Comparison of ENCODE assay signal across 23 cellular contexts in genomic region chr6:133549252-133549925, GRCh38.
A peak's percentile ranks its signal among the peaks of the same experiment; 100 is the strongest.
DNase-seq lines count a peak whose midpoint lies in the region; ATAC-seq, FAIRE-seq and TF ChIP-seq lines count a peak whose summit lies in the region.
"Had no signal": no experiment of that assay in that cellular context is flagged by ENCODE, and none has a peak within 500 bp of the region (broad histone marks: within the 10 kb centered on the region; RNA-seq: fewer than 3 reads in every experiment).

No MANE protein-coding gene starts in this region.

- no peak overlapping the region for H3K18ac ChIP-seq in neuronal stem cell (ENCODE audit: low read length)

- no peak overlapping the region for H2BK120ac ChIP-seq in neuronal stem cell (ENCODE audit: low read depth, low read length)

- DNase-seq in ELF-1 (ENCODE audit: low read depth, low spot score) (peak; percentile 64), NCI-H1417 (lab: John Stamatoyannopoulos, UW) (peak; percentile 23 to 97 (median 81)), astrocyte (ENCODE audit: low read depth) (no peak), neuronal stem cell (ENCODE audit: low spot score) (peak; percentile 94), NCI-H526 (lab: John Stamatoyannopoulos, UW) (no peak), kidney glomerular epithelial cell (lab: John Stamatoyannopoulos, UW) (no peak)
- DNase-seq: activated CD4-positive, alpha-beta T cell treated with anti-CD3 and anti-CD28 coated beads, Interleukin-2, amount 10 ng/mL, durations not matched to agents 7 days and 5 days; activated naive CD8-positive, alpha-beta T cell treated with anti-CD3 and anti-CD28 coated beads, Interleukin-2, amount 10 ng/mL, durations not matched to agents 7 days and 5 days; DMS 273 treated with DMSO at 0.1 percent for 48 hours; foreskin melanocyte; NCI-H345; spleen; stimulated activated CD4-positive, alpha-beta T cell treated with anti-CD3 and anti-CD28 coated beads, Interleukin-4, amount 100 ng/mL, for 1 hour; stimulated activated naive CD4-positive, alpha-beta T cell; T-helper 17 cell; testis had no signal

- no peak overlapping the region for H3K4me2 ChIP-seq in astrocyte (ENCODE audit: low read length)
- peak overlapping the region; percentile 43 for H3K4me2 ChIP-seq in neuronal stem cell (ENCODE audit: insufficient read depth, low read length, poor library complexity, severe bottlenecking)
- H3K4me2 ChIP-seq: hepatocyte had no signal

- no peak overlapping the region for H3K14ac ChIP-seq in neuronal stem cell (ENCODE audit: low read length)

- H3K27ac ChIP-seq in astrocyte (ENCODE audit: low read depth, low read length) (no peak overlapping the region), neuronal stem cell (replicated peaks; ENCODE audit: low read length) (peak overlapping the region; percentile 91)
- H3K27ac ChIP-seq: hepatocyte, SK-N-MC, spleen, testis had no signal

- H3K27me3 ChIP-seq in astrocyte (ENCODE audit: insufficient read depth, low read length) (no peaks in the 10 kb centered on the region), neuronal stem cell (ENCODE audit: control insufficient read depth in 3 of 3, insufficient read depth in 3 of 3, low read depth in 1 of 3, low read length in 3 of 3) (peaks cover 0 to 22% (median 0%) of the 10 kb centered on the region in 3 experiments)
- H3K27me3 ChIP-seq: hepatocyte, spleen, testis had no signal

- H2BK15ac ChIP-seq in neuronal stem cell (ENCODE audit: low read length) = no peak overlapping the region

- H3K9me3 ChIP-seq in astrocyte (ENCODE audit: insufficient read depth, low read depth, low read length) (no peaks in the 10 kb centered on the region), neuronal stem cell (replicated peaks in 1 of 2; ENCODE audit: control insufficient read depth in 2 of 2, insufficient read depth in 1 of 2, low read depth in 1 of 2, low read length in 2 of 2) (no peaks in the 10 kb centered on the region)
- H3K9me3 ChIP-seq: spleen, testis had no signal

- H4K8ac ChIP-seq in neuronal stem cell (ENCODE audit: low read depth, low read length) = no peak overlapping the region

- TF ChIP-seq POLR2A in GM18505 (IDR thresholded peaks at IDR 0.05; ENCODE audit: borderline replicate concordance, extremely low read depth, insufficient read depth, insufficient read length) = no peak

- no peak overlapping the region for H3K23ac ChIP-seq in neuronal stem cell (ENCODE audit: low read depth, low read length, poor library complexity)

- no peaks in the 10 kb centered on the region for H3K27me3 Mint-ChIP-seq in astrocyte (ENCODE audit: low read depth, unreplicated experiment)
- H3K27me3 Mint-ChIP-seq: activated T-helper 17 cell treated with anti-CD3 and anti-CD28 coated beads, Interleukin-2, amount 50 U/mL, for 72 hours had no signal

- H3K9ac ChIP-seq in astrocyte (ENCODE audit: low read length) (no peak overlapping the region), neuronal stem cell (ENCODE audit: low read depth, low read length, poor library complexity) (no peak overlapping the region)

- H3K4me1 ChIP-seq in astrocyte (ENCODE audit: insufficient read depth, low read length) = peaks cover 22% of the 10 kb centered on the region
- peaks cover 14 to 23% of the 10 kb centered on the region in 2 donors for H3K4me1 ChIP-seq in neuronal stem cell (ENCODE audit: control insufficient read depth in 2 of 2, insufficient read depth in 1 of 2, low read depth in 1 of 2, low read length in 2 of 2)
- H3K4me1 ChIP-seq: testis had no signal

- no peak overlapping the region for H3K4me3 ChIP-seq in astrocyte (ENCODE audit: insufficient read depth, low read depth, low read length)
- no peak overlapping the region for H3K4me3 ChIP-seq in neuronal stem cell (ENCODE audit: low read length in 2 of 2)
- H3K4me3 ChIP-seq: hepatocyte, K562, SK-N-MC, spleen, testis had no signal

- H3K36me3 Mint-ChIP-seq in astrocyte (ENCODE audit: low read depth, unreplicated experiment) = no peaks in the 10 kb centered on the region
- H3K36me3 Mint-ChIP-seq: activated naive CD8-positive, alpha-beta T cell treated with anti-CD3 and anti-CD28 coated beads, Interleukin-2, amount 10 ng/mL, durations not matched to agents 7 days and 5 days had no signal

- H3K27ac Mint-ChIP-seq in astrocyte (ENCODE audit: unreplicated experiment) = peak overlapping the region; percentile 55
- H3K27ac Mint-ChIP-seq: activated CD4-positive, alpha-beta T cell treated with anti-CD3 and anti-CD28 coated beads, Interleukin-2, amount 10 ng/mL, durations not matched to agents 7 days and 5 days; activated naive CD8-positive, alpha-beta T cell treated with anti-CD3 and anti-CD28 coated beads, Interleukin-2, amount 10 ng/mL, durations not matched to agents 7 days and 5 days; activated T-helper 17 cell treated with anti-CD3 and anti-CD28 coated beads, Interleukin-2, amount 50 U/mL, for 72 hours; T-helper 17 cell had no signal

- H3K4me1 Mint-ChIP-seq in astrocyte (ENCODE audit: low read depth, unreplicated experiment) = peaks cover 22% of the 10 kb centered on the region
- H3K4me1 Mint-ChIP-seq: activated CD4-positive, alpha-beta T cell treated with anti-CD3 and anti-CD28 coated beads, Interleukin-2, amount 10 ng/mL, durations not matched to agents 7 days and 5 days; activated naive CD8-positive, alpha-beta T cell treated with anti-CD3 and anti-CD28 coated beads, Interleukin-2, amount 10 ng/mL, durations not matched to agents 7 days and 5 days; activated T-helper 17 cell treated with anti-CD3 and anti-CD28 coated beads, Interleukin-2, amount 50 U/mL, for 72 hours had no signal

- no peaks in the 10 kb centered on the region for H3K79me1 ChIP-seq in neuronal stem cell (ENCODE audit: low read depth, low read length)

- no peak overlapping the region for H3K4me3 Mint-ChIP-seq in astrocyte (ENCODE audit: unreplicated experiment)
- H3K4me3 Mint-ChIP-seq: activated CD4-positive, alpha-beta T cell treated with anti-CD3 and anti-CD28 coated beads, Interleukin-2, amount 10 ng/mL, durations not matched to agents 7 days and 5 days; activated naive CD8-positive, alpha-beta T cell treated with anti-CD3 and anti-CD28 coated beads, Interleukin-2, amount 10 ng/mL, durations not matched to agents 7 days and 5 days; activated T-helper 17 cell treated with anti-CD3 and anti-CD28 coated beads, Interleukin-2, amount 50 U/mL, for 72 hours; T-helper 17 cell had no signal

- H3K4ac ChIP-seq in neuronal stem cell (ENCODE audit: low read length) = no peak overlapping the region

- peaks cover 2% of the 10 kb centered on the region for H3K9me3 Mint-ChIP-seq in astrocyte (ENCODE audit: unreplicated experiment)
- H3K9me3 Mint-ChIP-seq: activated CD4-positive, alpha-beta T cell treated with anti-CD3 and anti-CD28 coated beads, Interleukin-2, amount 10 ng/mL, durations not matched to agents 7 days and 5 days; activated naive CD8-positive, alpha-beta T cell treated with anti-CD3 and anti-CD28 coated beads, Interleukin-2, amount 10 ng/mL, durations not matched to agents 7 days and 5 days; activated T-helper 17 cell treated with anti-CD3 and anti-CD28 coated beads, Interleukin-2, amount 50 U/mL, for 72 hours had no signal

- no peak overlapping the region for H2AK5ac ChIP-seq in neuronal stem cell (ENCODE audit: low read depth, low read length)

- H2BK5ac ChIP-seq in neuronal stem cell (ENCODE audit: low read length) = no peak overlapping the region

- no CpG with 5 or more reads among the region's 8 CpGs for WGBS in neuronal stem cell (ENCODE audit: extremely low coverage in 2 of 2, insufficient read length in 2 of 2, insufficient replicate concordance in 1 of 2), 2 donors

- no peak for FAIRE-seq in astrocyte (lab: Jason Lieb, UNC)
- FAIRE-seq: islet of Langerhans, K562 had no signal

- no peak overlapping the region for H4K91ac ChIP-seq in neuronal stem cell (ENCODE audit: low read depth, low read length, poor library complexity)

- H2AFZ ChIP-seq in astrocyte (ENCODE audit: low read depth, low read length) = no peak overlapping the region
- H2AFZ ChIP-seq in neuronal stem cell (ENCODE audit: low read length) = no peak overlapping the region
- H2AFZ ChIP-seq: hepatocyte had no signal

- H4K20me1 ChIP-seq in astrocyte (ENCODE audit: insufficient read depth, low read length) = no peaks in the 10 kb centered on the region

- no peak for ATAC-seq in GM18505 (IDR thresholded peaks at IDR 0.05; ENCODE audit: unreplicated experiment)
- no peak for ATAC-seq in GM19351 (IDR thresholded peaks at IDR 0.05; ENCODE audit: unreplicated experiment)
- ATAC-seq: activated T-helper 17 cell treated with anti-CD3 and anti-CD28 coated beads, Interleukin-2, amount 50 U/mL, for 72 hours; K562; T-helper 17 cell had no signal

- H3K36me3 ChIP-seq in astrocyte (ENCODE audit: insufficient read depth, low read length) = no peaks in the 10 kb centered on the region
- H3K36me3 ChIP-seq in neuronal stem cell (replicated peaks in 1 of 2; ENCODE audit: control insufficient read depth in 2 of 2, insufficient read depth in 2 of 2, low read length in 2 of 2) = no peaks in the 10 kb centered on the region
- H3K36me3 ChIP-seq: spleen had no signal

- H3K79me2 ChIP-seq in astrocyte (ENCODE audit: insufficient read depth, low read length) = no peaks in the 10 kb centered on the region
- H3K79me2 ChIP-seq: hepatocyte had no signal

- TF ChIP-seq CTCF in astrocyte (IDR thresholded peaks at IDR 0.05; ENCODE audit: insufficient read depth, low read depth, low read length) = no peak

- H2BK12ac ChIP-seq in neuronal stem cell (ENCODE audit: low read length) = no peak overlapping the region

Comparison
In these comparisons a context has a peak if more than half of its experiments do, and no peak if none do; other contexts are left out.
1. DNase-seq: peak in ELF-1 (single experiment), NCI-H1417 (3 of 3) and neuronal stem cell (single experiment); none in astrocyte (single experiment), NCI-H526 (0 of 2) and kidney glomerular epithelial cell (single experiment).